Comparison of ENCODE assay signal across 6 cellular contexts in genomic region chr22:20672082-20672424, GRCh38.
"Had no signal": no experiment of that assay in that cellular context is flagged by ENCODE, and none has a peak within 500 bp of the region (broad histone marks: within the 10 kb centered on the region; RNA-seq: fewer than 3 reads in every experiment).

No MANE protein-coding gene starts in this region.

- FAIRE-seq: HepG2 had no signal

- DNase-seq: GM23248, GOT3, H7, HFFc6, KG1 had no signal
